ENCODE assay signal across 9 cellular contexts in the genomic region with DNA sequence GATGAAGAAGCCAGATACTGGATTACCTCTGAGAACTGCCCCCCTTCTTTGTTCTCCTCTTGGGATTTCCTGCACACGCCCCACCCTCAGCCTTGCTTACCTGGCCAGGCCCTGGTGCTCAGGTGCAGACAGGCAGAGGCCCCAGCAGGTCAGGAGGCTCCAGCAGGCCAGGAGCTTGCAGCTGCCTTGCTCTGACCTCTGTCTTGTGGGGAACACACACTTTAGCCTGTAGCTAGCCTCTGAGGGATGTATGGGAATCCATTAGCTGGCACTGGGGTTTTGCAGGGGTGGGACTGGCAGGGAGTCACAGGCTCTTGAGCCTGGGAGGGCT. TPM values are rescaled to one million over a fixed set of nuclear protein-coding genes. Genes with fewer than 3 reads are reported as not detected.
DNase-seq lines count a peak whose midpoint lies in the region; ATAC-seq and TF ChIP-seq lines count a peak whose summit lies in the region.
"Had no signal": no experiment of that assay in that cellular context is flagged by ENCODE, and none has a peak within 500 bp of the region (broad histone marks: within the 10 kb centered on the region; RNA-seq: fewer than 3 reads in every experiment).

No MANE protein-coding gene starts in this region.

- no peak for TF ChIP-seq CTCF in CD4-positive, alpha-beta T cell (IDR thresholded peaks at IDR 0.05)
- TF ChIP-seq CTCF in NB4 (IDR thresholded peaks at IDR 0.05; ENCODE audit: low read depth, low read length) = no peak
- no peak for TF ChIP-seq CTCF in esophagus squamous epithelium (IDR thresholded peaks at IDR 0.05)
- TF ChIP-seq CTCF in ovary (IDR thresholded peaks at IDR 0.05) = no peak

- 20 to 40% methylated on average over 1 of the region's 1 CpG for WGBS in esophagus squamous epithelium, 2 donors
- 50 to 79% (median 61%) methylated on average over 1 of the region's 1 CpG for WGBS in ovary, 3 donors

- H3K36me3 Mint-ChIP-seq in CD4-positive, alpha-beta T cell (ENCODE audit: low read depth) = peaks cover 3% of the 10 kb centered on the region

- H3K4me1 Mint-ChIP-seq in CD4-positive, alpha-beta T cell (ENCODE audit: low read depth) = peaks cover 23% of the 10 kb centered on the region

- no peak for ATAC-seq in CD4-positive, alpha-beta T cell (ENCODE audit: poor library complexity)
- ATAC-seq in HG03520 (IDR thresholded peaks at IDR 0.05; ENCODE audit: unreplicated experiment) (no peak), GM19023 (IDR thresholded peaks at IDR 0.05; ENCODE audit: unreplicated experiment) (no peak)

- H3K36me3 ChIP-seq in esophagus squamous epithelium (no peaks in the 10 kb centered on the region), ovary (no peaks in the 10 kb centered on the region)

- peak overlapping the region; percentile 93 for H3K4me3 Mint-ChIP-seq in CD4-positive, alpha-beta T cell

- TF ChIP-seq EP300 in ovary (IDR thresholded peaks at IDR 0.05) = no peak

- peak overlapping the region; percentile 48 for H3K4me3 ChIP-seq in NB4 (ENCODE audit: low read depth, low read length)
- H3K4me3 ChIP-seq in esophagus squamous epithelium = peak overlapping the region in 3 of 4 donors; percentile 63 to 77 (median 69)
- H3K4me3 ChIP-seq in ovary = peak overlapping the region; percentile 54

- H3K9me3 Mint-ChIP-seq in CD4-positive, alpha-beta T cell = no peaks in the 10 kb centered on the region

- H3K27me3 ChIP-seq in CD4-positive, alpha-beta T cell (ENCODE audit: control insufficient read depth, insufficient read depth, low read length) = peaks cover 17% of the 10 kb centered on the region
- H3K27me3 ChIP-seq in esophagus squamous epithelium (peaks cover 0 to 37% (median 0%) of the 10 kb centered on the region in 4 donors), ovary (no peaks in the 10 kb centered on the region)

- no peak for TF ChIP-seq POLR2A in NB4 (IDR thresholded peaks at IDR 0.05; ENCODE audit: extremely low read depth, insufficient read length)
- no peak for TF ChIP-seq POLR2A in esophagus squamous epithelium (IDR thresholded peaks at IDR 0.05)
- no peak for TF ChIP-seq POLR2A in ovary (IDR thresholded peaks at IDR 0.05)

- no peak for DNase-seq in CD4-positive, alpha-beta T cell
- no peak for DNase-seq in NB4 (ENCODE audit: low read depth)
- no peak for DNase-seq in esophagus squamous epithelium (lab: John Stamatoyannopoulos, UW)
- DNase-seq in ovary = no peak
- DNase-seq in effector CD8-positive, alpha-beta T cell (lab: John Stamatoyannopoulos, UW) = no peak
- no peak for DNase-seq in KG1 (lab: John Stamatoyannopoulos, UW)
- DNase-seq: cerebellar nuclear complex had no signal

- peaks cover 8 to 80% (median 29%) of the 10 kb centered on the region in 3 donors for H3K4me1 ChIP-seq in esophagus squamous epithelium
- peaks cover 23% of the 10 kb centered on the region for H3K4me1 ChIP-seq in ovary (ENCODE audit: insufficient read depth)

- H3K9me3 ChIP-seq in CD4-positive, alpha-beta T cell (ENCODE audit: control insufficient read depth, low read length) = no peaks in the 10 kb centered on the region
- H3K9me3 ChIP-seq in esophagus squamous epithelium = no peaks in the 10 kb centered on the region
- H3K9me3 ChIP-seq in ovary = no peaks in the 10 kb centered on the region

- intact Hi-C loops in CD4-positive, alpha-beta T cell (cut with DNase I, micrococcal nuclease) = loop anchor here in 1 of 2 experiments (10.0 kb wide), 2 partner anchors 200 to 1140 kb away; partner anchors contain the start of genes RNU6-1, RPL4 and ZWILCH
- intact Hi-C loops in esophagus squamous epithelium (cut with DNase I) = no loop called here
- intact Hi-C loops in ovary (cut with DNase I) = loop anchor here (2.0 to 10.0 kb wide), 6 partner anchors 68 to 148 kb away; no protein-coding TSS in a partner anchor

- POLR2A ChIA-PET in CD4-positive, alpha-beta T cell (lab: Charles Lee) = no interaction called here

- H3K27ac Mint-ChIP-seq in CD4-positive, alpha-beta T cell = peak overlapping the region; percentile 49

- CTCF ChIA-PET in CD4-positive, alpha-beta T cell (lab: Charles Lee) = no interaction called here

- H3K27ac ChIP-seq in CD4-positive, alpha-beta T cell (ENCODE audit: low read depth, low read length) = no peak overlapping the region
- H3K27ac ChIP-seq in esophagus squamous epithelium (peak overlapping the region in 1 of 4 donors; percentile 14), ovary (no peak overlapping the region)

- H3K27me3 Mint-ChIP-seq in CD4-positive, alpha-beta T cell = peaks cover 30% of the 10 kb centered on the region

RNA-seq across cellular contexts. Expression of gene SMAD6, which starts 2.7 kb away (rescaled TPM):
- total RNA-seq in CD4-positive, alpha-beta T cell = under 1 TPM; 0.59 to 0.69 TPM
- 1 to 10 TPM; 1.7 to 6.3 (median 3.8) TPM for total RNA-seq in esophagus squamous epithelium
- total RNA-seq in ovary = 10 to 100 TPM in 6 of 7 donors, 1 to 10 TPM in 1; 7.1 to 20.3 (median 14.1) TPM
- 10 to 100 TPM in 1 of 2 donors, 1 to 10 TPM in 1; 3.8 to 10.9 TPM for polyA plus RNA-seq in ovary
